Comparison of ENCODE assay signal across 1 cellular context in genomic region chrX:153608821-153609220, GRCh38.
TF ChIP-seq lines count a peak whose summit lies in the region.

No MANE protein-coding gene starts in this region.

TF ChIP-seq in HepG2, 621 proteins besides CTCF, POLR2A, EP300 and RAD21:
- no peak for TF ChIP-seq SNAPC4 (CRISPR knock-in tag; IDR thresholded peaks at IDR 0.05)
- TF ChIP-seq GZF1 (CRISPR knock-in tag; IDR thresholded peaks at IDR 0.05) = no peak
- no peak for TF ChIP-seq NFYC (CRISPR knock-in tag; IDR thresholded peaks at IDR 0.05)
- TF ChIP-seq HNRNPL (IDR thresholded peaks at IDR 0.05; ENCODE audit: low read depth, low read length) = no peak
- TF ChIP-seq PITX1 (CRISPR knock-in tag; IDR thresholded peaks at IDR 0.05) = no peak
- no peak for TF ChIP-seq SAFB2 (CRISPR knock-in tag; IDR thresholded peaks at IDR 0.05; ENCODE audit: borderline replicate concordance, low read depth)
- no peak for TF ChIP-seq REXO4 (CRISPR knock-in tag; IDR thresholded peaks at IDR 0.05; ENCODE audit: borderline replicate concordance)
- TF ChIP-seq NFE2 (CRISPR knock-in tag; IDR thresholded peaks at IDR 0.05) = no peak
- TF ChIP-seq ZNF263 (CRISPR knock-in tag; IDR thresholded peaks at IDR 0.05) = no peak
- no peak for TF ChIP-seq ZBTB1 (CRISPR knock-in tag; IDR thresholded peaks at IDR 0.05; ENCODE audit: borderline replicate concordance)
TF ChIP-seq in HepG2: peak in this region for 0.
